In the genomic region with DNA sequence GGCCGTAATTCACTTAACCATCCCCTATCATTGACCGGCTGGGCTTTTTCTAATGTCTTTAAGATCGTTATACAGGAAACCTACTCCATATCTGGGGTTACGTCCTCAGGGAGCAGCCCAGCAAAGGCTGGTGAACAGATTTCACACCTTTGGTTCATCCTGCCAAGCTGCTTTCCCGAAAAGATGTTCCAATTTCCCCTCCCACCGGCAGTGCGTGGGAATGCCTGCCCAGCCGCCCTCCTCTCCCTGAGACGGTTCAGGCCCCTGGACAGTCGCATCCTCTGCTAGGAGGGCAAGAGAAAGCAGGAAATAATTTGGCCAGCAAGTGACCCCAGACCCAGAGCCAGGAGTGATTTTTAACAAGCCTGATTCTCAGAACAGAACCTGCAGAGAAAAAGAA, we compare ENCODE assay signal across 16 cellular contexts. TPM values are rescaled to one million over a fixed set of nuclear protein-coding genes. Genes with fewer than 3 reads are reported as not detected.
"Had no signal": no experiment of that assay in that cellular context is flagged by ENCODE, and none has a peak within 500 bp of the region (broad histone marks: within the 10 kb centered on the region; RNA-seq: fewer than 3 reads in every experiment).

No MANE protein-coding gene starts in this region.

- H3K4me1 ChIP-seq: body of pancreas, pancreas, sigmoid colon, thyroid gland had no signal

- H3K36me3 ChIP-seq: pancreas had no signal

- H3K27me3 ChIP-seq: body of pancreas, pancreas, sigmoid colon, thyroid gland had no signal

- DNase-seq: activated CD4-positive, alpha-beta T cell treated with anti-CD3 and anti-CD28 coated beads, Interleukin-2, amount 10 ng/mL, durations not matched to agents 7 days and 5 days; activated CD8-positive, alpha-beta T cell treated with anti-CD3 and anti-CD28 coated beads, Interleukin-2, amount 10 ng/mL, durations not matched to agents 7 days and 5 days; activated naive CD4-positive, alpha-beta T cell treated with Interleukin-2 at 50 U/mL for 16 hours; activated naive CD8-positive, alpha-beta T cell treated with anti-CD3 and anti-CD28 coated beads, Interleukin-2, amount 10 ng/mL, durations not matched to agents 7 days and 5 days; activated T-cell treated with anti-CD3 and anti-CD28 coated beads, Interleukin-2, amount 50 U/mL, for 24 hours; body of pancreas; cerebellar nuclear complex; effector memory CD4-positive, alpha-beta T cell; naive thymus-derived CD8-positive, alpha-beta T cell; pancreas; sigmoid colon; stimulated activated CD4-positive, alpha-beta T cell treated with anti-CD3 and anti-CD28 coated beads, Interleukin-4, amount 100 ng/mL, for 4 hours; thyroid gland had no signal

- H3K4me3 ChIP-seq: body of pancreas, pancreas, sigmoid colon, thyroid gland had no signal

- ATAC-seq: activated CD4-positive, CD25-positive, alpha-beta regulatory T cell treated with anti-CD3 and anti-CD28 coated beads, Interleukin-2, amount 50 U/mL, for 24 hours; activated CD8-positive, alpha-beta T cell treated with anti-CD3 and anti-CD28 coated beads, Interleukin-2, amount 10 ng/mL, durations not matched to agents 7 days and 5 days; body of pancreas; naive thymus-derived CD8-positive, alpha-beta T cell; pancreas; stimulated activated memory B cell treated with anti-CD40 and anti-IgM and Interleukin-4, amounts not matched to agents 10 μg/mL and 1 μg/mL and 100 μg/mL, for 72 hours had no signal

- H3K9me3 ChIP-seq: body of pancreas, pancreas, sigmoid colon, thyroid gland had no signal

- H3K27ac ChIP-seq: body of pancreas, pancreas, sigmoid colon, thyroid gland had no signal

RNA-seq across cellular contexts. Expression of a gene that starts 16.3 kb away (rescaled TPM):
- total RNA-seq: activated CD4-positive, alpha-beta T cell treated with anti-CD3 and anti-CD28 coated beads, Interleukin-2, amount 10 ng/mL, durations not matched to agents 7 days and 5 days; activated CD8-positive, alpha-beta T cell treated with anti-CD3 and anti-CD28 coated beads, Interleukin-2, amount 10 ng/mL, durations not matched to agents 7 days and 5 days; activated T-helper 2 cell treated with anti-CD3 and anti-CD28 coated beads, Interferon-gamma antibody, Interleukin-2, Interleukin-4, amounts not matched to agents 10 μg/mL and 5 μg/mL and 100 μg/mL, durations not matched to agents 14 hours and 24 hours and 36 hours had no signal
